8 cellular contexts compared by ENCODE assay signal in the genomic region with DNA sequence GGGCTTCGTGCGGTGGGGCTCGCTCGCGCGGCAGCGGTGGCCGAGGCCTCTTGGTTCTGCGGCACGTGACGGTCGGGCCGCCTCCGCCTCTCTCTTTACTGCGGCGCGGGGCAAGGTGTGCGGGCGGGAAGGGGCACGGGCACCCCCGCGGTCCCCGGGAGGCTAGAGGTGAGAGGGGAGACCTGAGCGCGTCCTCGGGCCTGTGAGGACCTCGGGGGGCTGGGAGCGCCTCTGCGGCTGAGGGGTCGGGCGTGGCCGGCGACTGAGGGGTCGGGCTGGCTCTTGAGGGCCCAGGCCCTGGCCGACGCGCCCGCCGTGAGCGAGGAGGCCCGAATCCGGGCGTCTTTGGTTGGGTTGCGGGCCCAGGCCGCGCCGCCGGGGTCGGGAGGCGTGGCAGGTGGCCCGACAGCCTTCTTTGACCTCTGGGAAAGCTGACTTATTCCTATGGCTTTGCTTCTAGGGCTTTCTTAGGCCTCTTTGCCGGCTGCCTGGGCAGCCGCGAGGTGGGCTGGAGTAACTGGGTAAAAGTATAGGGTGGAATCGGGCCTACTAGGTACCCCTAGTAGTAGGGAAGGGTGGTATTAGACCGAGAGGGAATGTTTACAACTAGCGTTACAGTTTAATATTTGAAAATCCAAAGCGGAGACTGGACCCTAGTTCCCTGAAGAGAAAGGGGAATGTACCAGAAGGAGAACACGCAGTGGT. TPM values are rescaled to one million over a fixed set of nuclear protein-coding genes. Genes with fewer than 3 reads are reported as not detected.
DNase-seq lines count a peak whose midpoint lies in the region; ATAC-seq and TF ChIP-seq lines count a peak whose summit lies in the region.

A gene with protein sequence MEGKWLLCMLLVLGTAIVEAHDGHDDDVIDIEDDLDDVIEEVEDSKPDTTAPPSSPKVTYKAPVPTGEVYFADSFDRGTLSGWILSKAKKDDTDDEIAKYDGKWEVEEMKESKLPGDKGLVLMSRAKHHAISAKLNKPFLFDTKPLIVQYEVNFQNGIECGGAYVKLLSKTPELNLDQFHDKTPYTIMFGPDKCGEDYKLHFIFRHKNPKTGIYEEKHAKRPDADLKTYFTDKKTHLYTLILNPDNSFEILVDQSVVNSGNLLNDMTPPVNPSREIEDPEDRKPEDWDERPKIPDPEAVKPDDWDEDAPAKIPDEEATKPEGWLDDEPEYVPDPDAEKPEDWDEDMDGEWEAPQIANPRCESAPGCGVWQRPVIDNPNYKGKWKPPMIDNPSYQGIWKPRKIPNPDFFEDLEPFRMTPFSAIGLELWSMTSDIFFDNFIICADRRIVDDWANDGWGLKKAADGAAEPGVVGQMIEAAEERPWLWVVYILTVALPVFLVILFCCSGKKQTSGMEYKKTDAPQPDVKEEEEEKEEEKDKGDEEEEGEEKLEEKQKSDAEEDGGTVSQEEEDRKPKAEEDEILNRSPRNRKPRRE (plus strand): TSS at position 33 of the 705 bp plus-strand sequence. CDS start 6,715 bp downstream, outside the sequence.

- TF ChIP-seq CTCF in GM12864 (IDR thresholded peaks at IDR 0.05; ENCODE audit: low read depth, low read length, missing control alignments): no peak
- no peak for TF ChIP-seq CTCF in progenitor cell of endocrine pancreas (IDR thresholded peaks at IDR 0.05; ENCODE audit: unreplicated experiment)

- peaks cover 42% of the 10 kb centered on the region for H3K36me3 Mint-ChIP-seq in activated CD8-positive, alpha-beta T cell treated with anti-CD3 and anti-CD28 coated beads, Interleukin-2, amount 10 ng/mL, durations not matched to agents 7 days and 5 days (ENCODE audit: low read depth)
- peaks cover 16% of the 10 kb centered on the region for H3K36me3 Mint-ChIP-seq in progenitor cell of endocrine pancreas (ENCODE audit: insufficient read depth)

- peak within 1 kb of the TSS; percentile 94 for H3K27ac Mint-ChIP-seq in activated CD8-positive, alpha-beta T cell treated with anti-CD3 and anti-CD28 coated beads, Interleukin-2, amount 10 ng/mL, durations not matched to agents 7 days and 5 days
- peak within 1 kb of the TSS; percentile 100 for H3K27ac Mint-ChIP-seq in progenitor cell of endocrine pancreas

- H3K9me3 Mint-ChIP-seq in activated CD8-positive, alpha-beta T cell treated with anti-CD3 and anti-CD28 coated beads, Interleukin-2, amount 10 ng/mL, durations not matched to agents 7 days and 5 days (ENCODE audit: insufficient read depth): no peaks in the 10 kb centered on the region
- no peaks in the 10 kb centered on the region for H3K9me3 Mint-ChIP-seq in progenitor cell of endocrine pancreas (ENCODE audit: low read depth)

- H3K4me3 Mint-ChIP-seq in activated CD8-positive, alpha-beta T cell treated with anti-CD3 and anti-CD28 coated beads, Interleukin-2, amount 10 ng/mL, durations not matched to agents 7 days and 5 days: peak within 1 kb of the TSS; percentile 89
- peak within 1 kb of the TSS; percentile 98 for H3K4me3 Mint-ChIP-seq in progenitor cell of endocrine pancreas (ENCODE audit: low read depth)

- no peaks in the 10 kb centered on the region for H3K27me3 Mint-ChIP-seq in activated CD8-positive, alpha-beta T cell treated with anti-CD3 and anti-CD28 coated beads, Interleukin-2, amount 10 ng/mL, durations not matched to agents 7 days and 5 days (ENCODE audit: low read depth)
- no peaks in the 10 kb centered on the region for H3K27me3 Mint-ChIP-seq in progenitor cell of endocrine pancreas

- H3K4me1 Mint-ChIP-seq in activated CD8-positive, alpha-beta T cell treated with anti-CD3 and anti-CD28 coated beads, Interleukin-2, amount 10 ng/mL, durations not matched to agents 7 days and 5 days (ENCODE audit: low read depth): peaks cover 40% of the 10 kb centered on the region
- peaks cover 23% of the 10 kb centered on the region for H3K4me1 Mint-ChIP-seq in progenitor cell of endocrine pancreas (ENCODE audit: low read depth)

- DNase-seq in GM12864 (ENCODE audit: low read depth): no peak
- DNase-seq in activated CD8-positive, alpha-beta T cell treated with anti-CD3 and anti-CD28 coated beads, Interleukin-2, amount 10 ng/mL, durations not matched to agents 7 days and 5 days: no peak
- DNase-seq in Right ventricle myocardium superior: no peak
- no peak for DNase-seq in progenitor cell of endocrine pancreas (ENCODE audit: low spot score, unreplicated experiment)
- no peak for DNase-seq in DMS79 (lab: John Stamatoyannopoulos, UW)

- H3K4me3 ChIP-seq in GM12864 (ENCODE audit: low read depth, low read length): peak within 1 kb of the TSS; percentile 87

- ATAC-seq in HG02763 (IDR thresholded peaks at IDR 0.05; ENCODE audit: unreplicated experiment): peak; percentile 7
- no peak for ATAC-seq in activated CD8-positive, alpha-beta T cell treated with anti-CD3 and anti-CD28 coated beads, Interleukin-2, amount 10 ng/mL, durations not matched to agents 7 days and 5 days
- ATAC-seq in Right ventricle myocardium superior (ENCODE audit: poor library complexity): peak; percentile 26
- no peak for ATAC-seq in GM21576 (IDR thresholded peaks at IDR 0.05; ENCODE audit: unreplicated experiment)
- ATAC-seq in HG03135 (IDR thresholded peaks at IDR 0.05; ENCODE audit: unreplicated experiment): no peak

- CTCF ChIA-PET in activated CD8-positive, alpha-beta T cell treated with anti-CD3 and anti-CD28 coated beads, Interleukin-2, amount 10 ng/mL, durations not matched to agents 7 days and 5 days (lab: Charles Lee): interaction anchor here (1.5 to 1.6 kb wide), 3 partner anchors 10 to 64 kb away, joined by 3 to 5 read pairs (median 4); no protein-coding TSS in a partner anchor

- POLR2A ChIA-PET in activated CD8-positive, alpha-beta T cell treated with anti-CD3 and anti-CD28 coated beads, Interleukin-2, amount 10 ng/mL, durations not matched to agents 7 days and 5 days (lab: Charles Lee): interaction anchor here (0.6 to 3.0 kb wide), 11 partner anchors 10 to 120 kb away, joined by 3 to 23 read pairs (median 5); partner anchors contain the start of genes CBY3, HNRNPH1 and MAML1

- intact Hi-C loops in Right ventricle myocardium superior (cut with DNase I): loop anchor here (5.0 kb wide), 1 partner anchor 33 kb away; the partner anchor contains the start of gene MAML1

RNA-seq across cellular contexts. Expression of the gene that starts here (rescaled TPM):
- total RNA-seq in activated CD8-positive, alpha-beta T cell treated with anti-CD3 and anti-CD28 coated beads, Interleukin-2, amount 10 ng/mL, durations not matched to agents 7 days and 5 days: 100 to 1,000 TPM; 352 to 366 TPM
- total RNA-seq in Right ventricle myocardium superior (471 TPM), progenitor cell of endocrine pancreas (571 and 574 TPM in 2 replicates)

Comparison
In these comparisons a context has a peak if more than half of its experiments do, and no peak if none do; other contexts are left out.
1. ATAC-seq: peak in HG02763 (single experiment) and Right ventricle myocardium superior (single experiment); none in activated CD8-positive, alpha-beta T cell treated with anti-CD3 and anti-CD28 coated beads, Interleukin-2, amount 10 ng/mL, durations not matched to agents 7 days and 5 days (single experiment), GM21576 (single experiment) and HG03135 (single experiment).